1 cellular context compared by ENCODE assay signal in genomic region chr2:234745347-234745746, GRCh38.
TF ChIP-seq lines count a peak whose summit lies in the region.

No MANE protein-coding gene starts in this region.

TF ChIP-seq in HCT116, 20 proteins besides CTCF, POLR2A, EP300 and RAD21 (continued from another document):
- TF ChIP-seq REST (IDR thresholded peaks at IDR 0.05; ENCODE audit: low read depth) = no peak
